ENCODE assay signal across 8 cellular contexts in genomic region chr1:23369335-23370013, GRCh38. TPM values are rescaled to one million over a fixed set of nuclear protein-coding genes. Genes with fewer than 3 reads are reported as not detected.
DNase-seq lines count a peak whose midpoint lies in the region; ATAC-seq and TF ChIP-seq lines count a peak whose summit lies in the region.

ZNF436 (minus strand) TSS chr1:23369836; CDS start chr1:23368005, 1,831 bp downstream.

- peaks cover 32% of the 10 kb centered on the region for H3K4me1 ChIP-seq in DOHH2 (ENCODE audit: control insufficient read depth, low read length)
- peaks cover 0 to 38% of the 10 kb centered on the region in 2 donors for H3K4me1 ChIP-seq in right atrium auricular region

- H3K4me2 ChIP-seq in DOHH2 (ENCODE audit: low read length), result peak within 1 kb of the TSS; percentile 82

- peak; percentile 41 for ATAC-seq in SK-N-SH treated with all-trans-retinoic acid at 6 μM for 48 hours
- ATAC-seq in HG02798 (IDR thresholded peaks at IDR 0.05; ENCODE audit: poor library complexity, unreplicated experiment), result no peak
- no peak for ATAC-seq in GM18909 (IDR thresholded peaks at IDR 0.05; ENCODE audit: poor library complexity, unreplicated experiment)

- no peaks in the 10 kb centered on the region for H3K9me2 ChIP-seq in DOHH2 (replicated peaks; ENCODE audit: control insufficient read depth, low read length)

- TF ChIP-seq POLR2A in NB4 (IDR thresholded peaks at IDR 0.05; ENCODE audit: extremely low read depth, insufficient read length), result no peak

- H3K36me3 ChIP-seq in DOHH2 (ENCODE audit: control insufficient read depth, low read length) (peaks cover 13% of the 10 kb centered on the region), right atrium auricular region (peaks cover 25% of the 10 kb centered on the region)

- H4K20me1 ChIP-seq in DOHH2 (ENCODE audit: control insufficient read depth, insufficient read depth, low read depth, low read length), result 0 out of 2 replicates have a peak, but pooled peaks cover 3% of the 10 kb centered on the region

- peaks cover 5% of the 10 kb centered on the region; the same call in 1 of the 2 replicates for H3F3A ChIP-seq in DOHH2 (ENCODE audit: control insufficient read depth, insufficient read depth)

- H3K4me3 ChIP-seq in DOHH2 (ENCODE audit: low read length) (peak within 1 kb of the TSS; percentile 85), NB4 (ENCODE audit: low read depth, low read length) (peak within 1 kb of the TSS; percentile 96), astrocyte of the cerebellum (ENCODE audit: low read depth, low read length) (peak within 1 kb of the TSS; percentile 87), right atrium auricular region (peak within 1 kb of the TSS; percentile 86 to 90)

- TF ChIP-seq CTCF in DOHH2 (IDR thresholded peaks at IDR 0.05; ENCODE audit: low read depth, low read length, poor library complexity, severe bottlenecking) (no peak), NB4 (IDR thresholded peaks at IDR 0.05; ENCODE audit: low read depth, low read length) (no peak), astrocyte of the cerebellum (IDR thresholded peaks at IDR 0.05; ENCODE audit: low read depth, low read length, missing control alignments) (no peak), right atrium auricular region (IDR thresholded peaks at IDR 0.05) (no peak)

- DNase-seq in NB4 (ENCODE audit: low read depth), result peak; percentile 86
- DNase-seq in astrocyte of the cerebellum (ENCODE audit: low read depth), result peak; percentile 85
- peak; percentile 90 for DNase-seq in right atrium auricular region (ENCODE audit: low spot score)
- DNase-seq in pons (ENCODE audit: low spot score), result peak; percentile 83

- in situ Hi-C loops in astrocyte of the cerebellum (cut with HindIII; ENCODE audit: low sequenced_read_pairs), result no loop called here

- H3K27me3 ChIP-seq in DOHH2 (ENCODE audit: control insufficient read depth, low read length) (no peaks in the 10 kb centered on the region), right atrium auricular region (no peaks in the 10 kb centered on the region)

- H3K79me2 ChIP-seq in DOHH2 (ENCODE audit: control insufficient read depth, low read length), result peaks cover 26% of the 10 kb centered on the region

- H3K9me3 ChIP-seq in DOHH2 (ENCODE audit: control insufficient read depth, insufficient read depth, low read length) (peaks cover 3% of the 10 kb centered on the region; the same call in 1 of the 2 replicates), right atrium auricular region (peaks cover 3 to 11% of the 10 kb centered on the region in 2 donors)

- H3K27ac ChIP-seq in DOHH2 (ENCODE audit: low read depth, low read length) (peak within 1 kb of the TSS; percentile 77), right atrium auricular region (peak within 1 kb of the TSS; percentile 99)

TF ChIP-seq in SK-N-SH treated with all-trans-retinoic acid at 6 μM for 48 hours, 23 proteins besides CTCF, POLR2A, EP300 and RAD21:
- TF ChIP-seq BACH2 (CRISPR knock-in tag; IDR thresholded peaks at IDR 0.05; ENCODE audit: borderline replicate concordance), result no peak
- TF ChIP-seq CSRNP3 (CRISPR knock-in tag; IDR thresholded peaks at IDR 0.05), result no peak
- TF ChIP-seq CSDC2 (CRISPR knock-in tag; IDR thresholded peaks at IDR 0.05), result no peak
- no peak for TF ChIP-seq ZFP30 (CRISPR knock-in tag; IDR thresholded peaks at IDR 0.05)
- no peak for TF ChIP-seq PPARA (CRISPR knock-in tag; IDR thresholded peaks at IDR 0.05; ENCODE audit: borderline replicate concordance)
- no peak for TF ChIP-seq CREB5 (CRISPR knock-in tag; IDR thresholded peaks at IDR 0.05; ENCODE audit: low read depth)
- no peak for TF ChIP-seq ZFP3 (CRISPR knock-in tag; IDR thresholded peaks at IDR 0.05)
- no peak for TF ChIP-seq ZC3H10 (CRISPR knock-in tag; IDR thresholded peaks at IDR 0.05)
- TF ChIP-seq PATZ1 (CRISPR knock-in tag; IDR thresholded peaks at IDR 0.05; ENCODE audit: borderline replicate concordance), result no peak
- TF ChIP-seq ESRRG (CRISPR knock-in tag; IDR thresholded peaks at IDR 0.05), result no peak
- no peak for TF ChIP-seq ZNF8 (CRISPR knock-in tag; IDR thresholded peaks at IDR 0.05)
- TF ChIP-seq RARB (CRISPR knock-in tag; IDR thresholded peaks at IDR 0.05), result no peak
- no peak for TF ChIP-seq TOX (CRISPR knock-in tag; IDR thresholded peaks at IDR 0.05; ENCODE audit: borderline replicate concordance)
- TF ChIP-seq ZNF565 (CRISPR knock-in tag; conservative IDR thresholded peaks at IDR 0.05; ENCODE audit: low read depth), result no peak
- no peak for TF ChIP-seq TSHZ2 (CRISPR knock-in tag; IDR thresholded peaks at IDR 0.05)

RNA-seq across cellular contexts. Expression of gene ZNF436, which starts in this region (rescaled TPM):
- 1 to 10 TPM; 7.9 to 10.0 TPM for total RNA-seq in right atrium auricular region
